In genomic region chr3:69510481-69511031, GRCh38 we compare ENCODE assay signal across 2 cellular contexts.
TF ChIP-seq lines count a peak whose summit lies in the region.

No MANE protein-coding gene starts in this region.

TF ChIP-seq in H1, 55 proteins besides CTCF, POLR2A, EP300 and RAD21 (continued from another document):
- TF ChIP-seq USF2 (IDR thresholded peaks at IDR 0.05; ENCODE audit: low read length) (no peak), ZNF274 (IDR thresholded peaks at IDR 0.05; ENCODE audit: borderline replicate concordance, extremely low read depth, low read length) (no peak), CTBP2 (IDR thresholded peaks at IDR 0.05; ENCODE audit: borderline replicate concordance, insufficient read depth, insufficient read length, low read length) (no peak), EZH2 (IDR thresholded peaks at IDR 0.05; ENCODE audit: low read depth, low read length, severe bottlenecking) (no peak), SUZ12 (IDR thresholded peaks at IDR 0.05; ENCODE audit: low read length) (no peak), EGR1 (IDR thresholded peaks at IDR 0.05; ENCODE audit: borderline replicate concordance, low read depth, low read length) (no peak), SAP30 (IDR thresholded peaks at IDR 0.05; ENCODE audit: insufficient read depth, insufficient replicate concordance, low read length) (no peak)

TF ChIP-seq in WTC11, 78 proteins besides CTCF, POLR2A, EP300 and RAD21 (continued from another document):
- no peak for TF ChIP-seq HMGXB4 (CRISPR knock-in tag; IDR thresholded peaks at IDR 0.05)
- no peak for TF ChIP-seq ZNF396 (CRISPR knock-in tag; IDR thresholded peaks at IDR 0.05; ENCODE audit: borderline replicate concordance)
- no peak for TF ChIP-seq ZMAT4 (CRISPR knock-in tag; IDR thresholded peaks at IDR 0.05)
- no peak for TF ChIP-seq JUN (CRISPR knock-in tag; IDR thresholded peaks at IDR 0.05)
- TF ChIP-seq NFE2L1 (CRISPR knock-in tag; IDR thresholded peaks at IDR 0.05) = no peak
- TF ChIP-seq CREM (CRISPR knock-in tag; IDR thresholded peaks at IDR 0.05) = no peak
- TF ChIP-seq STAT6 (CRISPR knock-in tag; conservative IDR thresholded peaks at IDR 0.05; ENCODE audit: low read depth) = no peak
- TF ChIP-seq ZNF416 (CRISPR knock-in tag; IDR thresholded peaks at IDR 0.05) = no peak
